Comparison of ENCODE assay signal across 1 cellular context in genomic region chr2:28764909-28765308, GRCh38.
TF ChIP-seq lines count a peak whose summit lies in the region.

No MANE protein-coding gene starts in this region.

TF ChIP-seq in SK-N-SH treated with all-trans-retinoic acid at 6 μM for 48 hours, 23 proteins besides CTCF, POLR2A, EP300 and RAD21 (continued from another document):
- TF ChIP-seq PATZ1 (CRISPR knock-in tag; IDR thresholded peaks at IDR 0.05; ENCODE audit: borderline replicate concordance) = no peak
- no peak for TF ChIP-seq OSR1 (CRISPR knock-in tag; IDR thresholded peaks at IDR 0.05)
TF ChIP-seq in SK-N-SH treated with all-trans-retinoic acid at 6 μM for 48 hours: peak in this region for 0.
